8 cellular contexts compared by ENCODE assay signal in the genomic region with DNA sequence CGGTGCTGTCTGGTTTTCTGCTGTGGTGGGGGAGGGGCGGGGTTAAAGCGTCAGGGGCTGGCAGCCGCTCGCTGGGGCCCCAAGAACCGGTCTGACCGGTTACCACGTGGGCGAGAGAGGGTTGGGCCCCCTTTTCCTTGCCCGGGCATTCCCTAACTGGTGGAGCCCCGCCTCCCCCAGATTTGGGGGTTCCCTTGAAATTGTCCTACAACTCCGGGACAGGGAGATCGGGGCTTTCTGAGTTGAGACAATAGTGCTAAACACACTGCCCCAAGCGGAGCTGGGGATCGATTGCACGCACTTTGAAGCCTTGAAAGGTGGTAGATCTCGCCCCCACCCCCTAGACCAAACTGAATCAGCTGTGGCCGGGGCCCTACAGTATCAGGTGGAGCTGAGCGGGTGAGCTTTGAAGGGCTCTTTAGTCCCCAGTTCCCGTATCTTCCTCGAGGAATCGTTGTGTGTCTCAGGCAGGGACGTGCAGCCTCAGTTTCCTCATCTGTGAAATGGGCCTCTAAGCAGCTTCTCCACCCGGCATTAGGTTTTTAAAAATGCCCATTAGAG. TPM values are rescaled to one million over a fixed set of nuclear protein-coding genes. Genes with fewer than 3 reads are reported as not detected.
A peak's percentile ranks its signal among the peaks of the same experiment; 100 is the strongest.
DNase-seq lines count a peak whose midpoint lies in the region; ATAC-seq, FAIRE-seq and TF ChIP-seq lines count a peak whose summit lies in the region.

No MANE protein-coding gene starts in this region.

- H3K36me3 Mint-ChIP-seq in natural killer cell = peaks cover 20% of the 10 kb centered on the region

- peak overlapping the region; percentile 79 for H3K4me3 ChIP-seq in A673 (ENCODE audit: low read depth, low read length, poor library complexity, severe bottlenecking)
- peak overlapping the region; percentile 91 to 98 for H3K4me3 ChIP-seq in esophagus (ENCODE audit: low read depth in 1 of 2, low read length in 2 of 2)

- H3K9me3 ChIP-seq in A673 (ENCODE audit: low read depth, low read length, poor library complexity, severe bottlenecking) (no peaks in the 10 kb centered on the region), esophagus (ENCODE audit: control insufficient read depth in 2 of 2, insufficient read depth in 1 of 2, low read depth in 1 of 2, low read length in 1 of 2) (no peaks in the 10 kb centered on the region)

- intact Hi-C loops in A673 (cut with micrococcal nuclease; ENCODE audit: unreplicated experiment) (no loop called here), natural killer cell (cut with micrococcal nuclease) (loop anchor here (1.0 to 10.0 kb wide), 6 partner anchors 12 to 1220 kb away; a partner anchor contains a TSS)

- peaks cover 19% of the 10 kb centered on the region for H3K4me1 ChIP-seq in A673 (ENCODE audit: insufficient read depth, low read length, poor library complexity, severe bottlenecking)
- peaks cover 0 to 2% of the 10 kb centered on the region in 2 donors for H3K4me1 ChIP-seq in esophagus (ENCODE audit: control insufficient read depth in 2 of 2, insufficient read depth in 2 of 2, low read length in 1 of 2)

- peaks cover 70 to 85% of the 10 kb centered on the region in 2 donors for H3K4me1 Mint-ChIP-seq in natural killer cell

- DNase-seq in A673 (ENCODE audit: low spot score) = peak; percentile 68
- DNase-seq in GM18507 (ENCODE audit: extremely low spot score, insufficient read length, low read depth) = no peak
- peak; percentile 41 for DNase-seq in NOMO-1 treated with DMSO at 0.1 percent for 48 hours (lab: John Stamatoyannopoulos, UW; ENCODE audit: unreplicated experiment)
- peak; percentile 72 for DNase-seq in activated T-cell treated with anti-CD3 and anti-CD28 coated beads for 48 hours (ENCODE audit: low read depth)
- peak; percentile 84 for DNase-seq in natural killer cell

- CTCF ChIA-PET in A673 (lab: Charles Lee) = interaction anchor here (1.5 kb wide), 1 partner anchor 10 kb away, joined by 8 read pairs; no protein-coding TSS in a partner anchor

- peaks cover 0 to 3% of the 10 kb centered on the region in 2 donors for H3K27me3 Mint-ChIP-seq in natural killer cell (ENCODE audit: low read depth in 2 of 2)

- H3K9me3 Mint-ChIP-seq in natural killer cell = no peaks in the 10 kb centered on the region

- no TSS peak for BruUV-seq in A673 (replicated peaks; lab: Mats Ljungman, UMichigan)

- H3K4me3 Mint-ChIP-seq in natural killer cell = peak overlapping the region; percentile 99

- no peaks in the 10 kb centered on the region for H3K27me3 ChIP-seq in A673 (replicated peaks; ENCODE audit: insufficient read depth, low read depth, low read length, poor library complexity)
- no peaks in the 10 kb centered on the region for H3K27me3 ChIP-seq in esophagus (ENCODE audit: control insufficient read depth in 1 of 2, insufficient read depth in 2 of 2, low read length in 2 of 2)

- FAIRE-seq in GM18507 (lab: Jason Lieb, UNC) = peak; percentile 53

- POLR2A ChIA-PET in A673 (lab: Charles Lee; ENCODE audit: low non-redundant PET) = interaction anchor here (0.5 to 0.6 kb wide), 3 partner anchors 58 to 612 kb away, joined by 3 to 11 read pairs (median 3); no protein-coding TSS in a partner anchor

- ATAC-seq in natural killer cell = peak; percentile 23 to 48 (median 38)
- ATAC-seq in HG02759 (IDR thresholded peaks at IDR 0.05; ENCODE audit: unreplicated experiment) = no peak

- H3K27ac Mint-ChIP-seq in natural killer cell = peak overlapping the region; percentile 99

- H3K36me3 ChIP-seq in A673 (ENCODE audit: insufficient read depth, low read length, poor library complexity, severe bottlenecking) (peaks cover 17% of the 10 kb centered on the region), esophagus (ENCODE audit: control insufficient read depth in 2 of 2, insufficient read depth in 2 of 2, low read length in 1 of 2) (no peaks in the 10 kb centered on the region)

- TF ChIP-seq CTCF in A673 (conservative IDR thresholded peaks at IDR 0.05; ENCODE audit: low read depth, low read length) (peak; percentile 33; the same call in 1 of the 2 replicates), natural killer cell (IDR thresholded peaks at IDR 0.05) (peak; percentile 35)

- WGBS in esophagus, 2 donors = 2 to 3% methylated on average over 24 of the region's 24 CpGs

- H3K27ac ChIP-seq in A673 (ENCODE audit: low read depth, low read length, poor library complexity, severe bottlenecking) (peak overlapping the region; percentile 100), esophagus (ENCODE audit: low read depth in 2 of 2, low read length in 1 of 2) (peak overlapping the region; percentile 97 to 99), temporal lobe (ENCODE audit: low read depth, low read length) (peak overlapping the region; percentile 27)

RNA-seq across cellular contexts. Expression of a gene that starts 4.8 kb away (rescaled TPM):
- total RNA-seq in A673 (2021) = 148 and 164 TPM in 2 replicates
- polyA plus RNA-seq in esophagus = 100 to 1,000 TPM in 1 of 2 donors, 10 to 100 TPM in 1; 52.1 to 101 TPM
- total RNA-seq in natural killer cell = 1,000 to 10,000 TPM in 1 of 3 donors, 100 to 1,000 TPM in 2; 668 to 1,112 (median 949) TPM
- 9.6 TPM for total RNA-seq in temporal lobe

RNA-seq across cellular contexts. Expression of a gene that starts 4.8 kb away (rescaled TPM):
- total RNA-seq in A673 (2021) (63.3 and 69.5 TPM in 2 replicates), natural killer cell (10 to 100 TPM; 39.2 to 46.9 (median 42.0) TPM), temporal lobe (18.9 TPM)
- 10 to 100 TPM; 75.1 to 76.0 TPM for polyA plus RNA-seq in esophagus

RNA-seq across cellular contexts. Expression of a gene that starts 36.9 kb away (rescaled TPM):
- total RNA-seq in A673 (2021) (119 and 126 TPM in 2 replicates), natural killer cell (10 to 100 TPM; 41.2 to 48.7 (median 43.4) TPM), temporal lobe (11.6 TPM)
- 10 to 100 TPM; 19.5 to 39.4 TPM for polyA plus RNA-seq in esophagus

RNA-seq across cellular contexts. Expression of a gene that starts 38.5 kb away (rescaled TPM):
- total RNA-seq in A673 (2021) (85.7 and 109 TPM in 2 replicates), natural killer cell (10 to 100 TPM; 33.8 to 48.5 (median 42.2) TPM), temporal lobe (14.3 TPM)
- polyA plus RNA-seq in esophagus = 10 to 100 TPM; 34.0 to 59.5 TPM

RNA-seq across cellular contexts. Expression of a gene that starts 52.3 kb away (rescaled TPM):
- total RNA-seq in A673 (2021) = not detected in 2 replicates
- 1 to 10 TPM; 1.5 to 1.9 TPM for polyA plus RNA-seq in esophagus
- 1 to 10 TPM; 2.0 to 7.7 (median 6.7) TPM for total RNA-seq in natural killer cell
- 1.2 TPM for total RNA-seq in temporal lobe

Comparison
In these comparisons a context has a peak if more than half of its experiments do, and no peak if none do; other contexts are left out.
1. H3K27ac ChIP-seq: peak in every context shown above with its lines; median percentile 100 in A673; 98 in esophagus; 27 in temporal lobe.
2. RNA of a gene that starts 4.8 kb away (total RNA-seq): 668 to 1,112 TPM in natural killer cell and 148 to 164 TPM in A673; 9.6 TPM in temporal lobe (single experiment); every median in the first group is over 10 times any median in the second.